19 cellular contexts compared by ENCODE assay signal in the genomic region with DNA sequence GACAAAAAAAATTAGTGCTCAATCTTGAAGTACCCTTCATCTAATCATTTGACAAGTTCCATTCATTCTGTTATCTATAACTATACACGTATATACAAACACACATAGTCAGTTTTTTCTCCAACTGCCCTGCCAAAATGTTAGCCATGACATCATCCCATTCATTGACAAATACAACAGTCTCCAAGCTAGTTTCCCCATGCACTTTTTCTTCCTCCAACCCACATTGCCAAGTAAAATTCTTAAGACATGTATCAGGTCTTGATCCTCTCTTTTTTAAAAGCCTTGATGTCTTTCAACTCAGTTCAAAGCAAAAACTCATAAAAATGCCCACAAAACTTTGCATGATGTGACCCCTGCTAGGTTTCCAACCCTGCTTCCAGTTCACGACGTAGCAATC. TPM values are rescaled to one million over a fixed set of nuclear protein-coding genes. Genes with fewer than 3 reads are reported as not detected.
DNase-seq lines count a peak whose midpoint lies in the region; ATAC-seq and TF ChIP-seq lines count a peak whose summit lies in the region.
"Had no signal": no experiment of that assay in that cellular context is flagged by ENCODE, and none has a peak within 500 bp of the region (broad histone marks: within the 10 kb centered on the region; RNA-seq: fewer than 3 reads in every experiment).

No MANE protein-coding gene starts in this region.

- no peak for ATAC-seq in GM21825 (IDR thresholded peaks at IDR 0.05; ENCODE audit: unreplicated experiment)
- no peak for ATAC-seq in GM18909 (IDR thresholded peaks at IDR 0.05; ENCODE audit: poor library complexity, unreplicated experiment)
- ATAC-seq in activated CD8-positive, alpha-beta T cell treated with anti-CD3 and anti-CD28 coated beads for 36 hours: no peak
- ATAC-seq: Right ventricle myocardium inferior had no signal

- no peaks in the 10 kb centered on the region for H3K9me3 Mint-ChIP-seq in HFFc6
- no peaks in the 10 kb centered on the region for H3K9me3 Mint-ChIP-seq in activated CD8-positive, alpha-beta T cell treated with anti-CD3 and anti-CD28 coated beads for 36 hours
- H3K9me3 Mint-ChIP-seq: CD4-positive, alpha-beta T cell had no signal

- no peak overlapping the region for H3K4me3 Mint-ChIP-seq in HFFc6
- H3K4me3 Mint-ChIP-seq in activated CD8-positive, alpha-beta T cell treated with anti-CD3 and anti-CD28 coated beads for 36 hours: no peak overlapping the region
- H3K4me3 Mint-ChIP-seq: CD4-positive, alpha-beta T cell had no signal

- no peak for TF ChIP-seq CTCF in AG10803 (conservative IDR thresholded peaks at IDR 0.05; ENCODE audit: low read length)
- no peak for TF ChIP-seq CTCF in HFFc6 (IDR thresholded peaks at IDR 0.05)
- no peak for TF ChIP-seq CTCF in activated CD8-positive, alpha-beta T cell treated with anti-CD3 and anti-CD28 coated beads for 36 hours (IDR thresholded peaks at IDR 0.05)

- intact Hi-C loops in activated CD8-positive, alpha-beta T cell treated with anti-CD3 and anti-CD28 coated beads for 36 hours (cut with micrococcal nuclease): no loop called here

- no peaks in the 10 kb centered on the region for H3K4me1 Mint-ChIP-seq in HFFc6 (ENCODE audit: low read depth)
- no peaks in the 10 kb centered on the region for H3K4me1 Mint-ChIP-seq in activated CD8-positive, alpha-beta T cell treated with anti-CD3 and anti-CD28 coated beads for 36 hours (ENCODE audit: low read depth)

- no peak overlapping the region for H3K4me3 ChIP-seq in AG10803 (ENCODE audit: low read length)
- H3K4me3 ChIP-seq: HAP-1 had no signal

- DNase-seq in AG10803 (ENCODE audit: low read depth) (peak; percentile 63), HFFc6 (peak; percentile 4), amniotic epithelial cell (ENCODE audit: low read depth) (peak; percentile 78), fibroblast of peridontal ligament (ENCODE audit: extremely low read depth) (peak; percentile 41), mesenteric fat pad (ENCODE audit: low spot score) (no peak)
- no peak for DNase-seq in activated CD8-positive, alpha-beta T cell treated with anti-CD3 and anti-CD28 coated beads for 36 hours
- DNase-seq: 8988T; CD4-positive, alpha-beta T cell; DMS53; NCI-H1105; NCI-H2081; NCI-H2171 treated with DMSO at 0.1 percent for 48 hours; NCI-H446 treated with DMSO at 0.1 percent for 48 hours had no signal

- CTCF ChIA-PET in activated CD8-positive, alpha-beta T cell treated with anti-CD3 and anti-CD28 coated beads for 36 hours (lab: Charles Lee): no interaction called here

- H3K27me3 Mint-ChIP-seq in HFFc6 (ENCODE audit: insufficient read depth): no peaks in the 10 kb centered on the region
- no peaks in the 10 kb centered on the region for H3K27me3 Mint-ChIP-seq in activated CD8-positive, alpha-beta T cell treated with anti-CD3 and anti-CD28 coated beads for 36 hours
- H3K27me3 Mint-ChIP-seq: CD4-positive, alpha-beta T cell had no signal

- POLR2A ChIA-PET in activated CD8-positive, alpha-beta T cell treated with anti-CD3 and anti-CD28 coated beads for 36 hours (lab: Charles Lee): no interaction called here

- no peaks in the 10 kb centered on the region for H3K36me3 Mint-ChIP-seq in HFFc6 (ENCODE audit: low read depth)
- no peaks in the 10 kb centered on the region for H3K36me3 Mint-ChIP-seq in activated CD8-positive, alpha-beta T cell treated with anti-CD3 and anti-CD28 coated beads for 36 hours (ENCODE audit: low read depth)

- H3K27ac Mint-ChIP-seq in HFFc6: no peak overlapping the region
- H3K27ac Mint-ChIP-seq in activated CD8-positive, alpha-beta T cell treated with anti-CD3 and anti-CD28 coated beads for 36 hours: no peak overlapping the region
- H3K27ac Mint-ChIP-seq: CD4-positive, alpha-beta T cell had no signal

RNA-seq across cellular contexts. Expression of gene DDI1, which starts 58.1 kb away (rescaled TPM):
- total RNA-seq in HFFc6 (2021; fragmentation: NEBNext Ultra II Directional; extraction: Animal tissue kit (Norgen Biotek cat#: 25700)): not detected
- not detected for total RNA-seq in mesenteric fat pad
- total RNA-seq in activated CD8-positive, alpha-beta T cell treated with anti-CD3 and anti-CD28 coated beads for 36 hours: not detected
- total RNA-seq: CD4-positive, alpha-beta T cell; LHCN-M2; Right ventricle myocardium inferior; SK-MEL-5 had no signal

Comparison
In these comparisons a context has a peak if more than half of its experiments do, and no peak if none do; other contexts are left out.
1. DNase-seq: peak in AG10803 (single experiment), HFFc6 (single experiment), amniotic epithelial cell (single experiment) and fibroblast of peridontal ligament (single experiment); none in mesenteric fat pad (single experiment) and activated CD8-positive, alpha-beta T cell treated with anti-CD3 and anti-CD28 coated beads for 36 hours (single experiment).